Comparison of ENCODE assay signal across 8 cellular contexts in the genomic region with DNA sequence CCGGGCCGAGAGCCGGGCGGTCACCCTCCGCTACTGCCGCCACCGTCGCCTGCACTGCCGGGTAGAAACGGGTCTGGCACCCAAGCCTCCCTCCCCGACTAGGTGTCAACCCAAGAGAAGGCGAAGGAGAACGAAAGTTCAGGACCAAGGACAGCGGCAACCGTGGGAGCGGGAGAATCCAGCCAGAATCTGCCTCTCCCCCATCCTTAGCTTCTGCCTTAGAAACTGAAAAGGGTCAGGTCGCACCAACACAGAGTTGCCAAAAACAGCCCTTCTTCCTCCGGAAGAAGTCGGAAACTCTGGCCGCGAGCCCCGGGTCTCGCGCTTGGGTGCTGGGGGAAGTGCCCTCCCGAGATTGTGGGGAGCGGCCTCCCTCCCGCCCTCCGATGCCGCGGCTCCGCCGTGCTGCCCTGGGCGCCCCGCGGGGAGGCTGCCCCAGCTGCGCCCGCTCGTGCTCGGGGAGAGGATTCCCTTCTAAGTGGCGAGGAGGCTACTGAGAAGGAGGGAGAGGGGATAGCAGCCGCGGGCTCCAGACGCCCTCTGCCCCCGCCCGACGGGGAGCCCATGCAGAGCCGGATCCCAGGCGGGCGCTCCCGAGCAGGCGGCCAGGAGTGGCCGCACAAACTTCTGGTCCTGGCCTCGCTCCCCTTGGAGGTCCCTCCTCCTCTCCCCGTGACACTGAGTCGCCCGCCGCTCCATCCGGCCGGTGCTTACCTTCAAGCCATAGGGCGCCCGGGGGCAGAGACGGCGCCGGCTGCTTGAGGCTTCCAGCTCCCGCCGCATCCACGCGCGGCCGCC. TPM values are rescaled to one million over a fixed set of nuclear protein-coding genes. Genes with fewer than 3 reads are reported as not detected.
DNase-seq lines count a peak whose midpoint lies in the region; ATAC-seq and TF ChIP-seq lines count a peak whose summit lies in the region.

No MANE protein-coding gene starts in this region.

- no peaks in the 10 kb centered on the region for H3K36me3 Mint-ChIP-seq in mesothelial cell of epicardium

- H3K4me3 ChIP-seq in epithelial cell of esophagus (ENCODE audit: low read length), result no peak overlapping the region

- DNase-seq in GDM1 (lab: John Stamatoyannopoulos, UW), result peak; percentile 15
- DNase-seq in MV-4-11 (lab: John Stamatoyannopoulos, UW), result peak; percentile 4
- peak; percentile 10 to 24 (median 16) for DNase-seq in activated CD8-positive, alpha-beta memory T cell treated with anti-CD3 and anti-CD28 coated beads for 48 hours (ENCODE audit: low read depth in 2 of 3, low spot score in 2 of 3)
- peak; percentile 87 for DNase-seq in epithelial cell of esophagus (ENCODE audit: low read depth)
- peak; percentile 90 to 98 for DNase-seq in mesothelial cell of epicardium (ENCODE audit: low spot score in 2 of 2, unreplicated experiment in 2 of 2)
- DNase-seq in stimulated activated CD8-positive, alpha-beta memory T cell treated with anti-CD3 and anti-CD28 coated beads, Interleukin-7, amount 100 ng/mL, for 4 hours (ENCODE audit: low read depth in 2 of 2), result peak; percentile 2 to 4

- peaks cover 9% of the 10 kb centered on the region for H3K4me1 Mint-ChIP-seq in mesothelial cell of epicardium

- H3K27ac Mint-ChIP-seq in mesothelial cell of epicardium, result no peak overlapping the region

- peak overlapping the region; percentile 59 for H3K4me3 Mint-ChIP-seq in mesothelial cell of epicardium

- TF ChIP-seq CTCF in epithelial cell of esophagus (IDR thresholded peaks at IDR 0.05; ENCODE audit: insufficient read depth, low read depth, low read length, missing control alignments), result no peak
- TF ChIP-seq CTCF in mesothelial cell of epicardium (IDR thresholded peaks at IDR 0.05; ENCODE audit: unreplicated experiment), result no peak

- no peaks in the 10 kb centered on the region for H3K9me3 Mint-ChIP-seq in mesothelial cell of epicardium

- H3K27me3 Mint-ChIP-seq in mesothelial cell of epicardium (ENCODE audit: low read depth), result peaks cover 92% of the 10 kb centered on the region

- no peak for ATAC-seq in HG03460 (IDR thresholded peaks at IDR 0.05; ENCODE audit: unreplicated experiment)
- no peak for ATAC-seq in GM21515 (IDR thresholded peaks at IDR 0.05; ENCODE audit: unreplicated experiment)

RNA-seq across cellular contexts. Expression of a gene that starts 0.6 kb away (rescaled TPM):
- 5.5 to 7.5 TPM (median 5.9 TPM) in 3 replicates for total RNA-seq in mesothelial cell of epicardium

Comparison
In these comparisons a context has a peak if more than half of its experiments do, and no peak if none do; other contexts are left out.
1. DNase-seq: peak in every context shown above with its lines; median percentile 94 in mesothelial cell of epicardium; 87 in epithelial cell of esophagus; 16 in activated CD8-positive, alpha-beta memory T cell treated with anti-CD3 and anti-CD28 coated beads for 48 hours; 15 in GDM1; 4 in MV-4-11; 3 in stimulated activated CD8-positive, alpha-beta memory T cell treated with anti-CD3 and anti-CD28 coated beads, Interleukin-7, amount 100 ng/mL, for 4 hours.